ENCODE assay signal across 8 cellular contexts in genomic region chr19:54137114-54137912, GRCh38. TPM values are rescaled to one million over a fixed set of nuclear protein-coding genes. Genes with fewer than 3 reads are reported as not detected.
DNase-seq lines count a peak whose midpoint lies in the region; ATAC-seq and TF ChIP-seq lines count a peak whose summit lies in the region.

Gene CNOT3, plus strand, starts transcription at chr19:54137762. Its CDS starts 5,217 bp downstream, at chr19:54142979.

- peak within 1 kb of the TSS; percentile 96 for H3K4me3 ChIP-seq in upper lobe of right lung

- peak within 1 kb of the TSS; percentile 95 for H3K4me3 Mint-ChIP-seq in T-helper 17 cell

- TF ChIP-seq POLR2A in GM15510 (IDR thresholded peaks at IDR 0.05; ENCODE audit: borderline replicate concordance, extremely low read depth, insufficient read length), result peak; percentile 85

- no peaks in the 10 kb centered on the region for H3K9me3 ChIP-seq in T-helper 17 cell (ENCODE audit: control insufficient read depth, low read length, poor library complexity, severe bottlenecking)
- no peaks in the 10 kb centered on the region for H3K9me3 ChIP-seq in upper lobe of right lung

- H3K36me3 ChIP-seq in upper lobe of right lung, result peaks cover 8% of the 10 kb centered on the region

- intact Hi-C loops in left cardiac atrium (cut with DNase I) (no loop called here), posterior vena cava (cut with DNase I) (no loop called here), upper lobe of right lung (cut with DNase I) (no loop called here)

- peaks cover 3% of the 10 kb centered on the region for H3K36me3 Mint-ChIP-seq in T-helper 17 cell (ENCODE audit: low read depth)

- H3K4me1 Mint-ChIP-seq in T-helper 17 cell, result peaks cover 33% of the 10 kb centered on the region

- peaks cover 37% of the 10 kb centered on the region for H3K4me1 ChIP-seq in upper lobe of right lung

- H3K27ac ChIP-seq in upper lobe of right lung, result peak within 1 kb of the TSS; percentile 98

- ATAC-seq in HG02885 (IDR thresholded peaks at IDR 0.05; ENCODE audit: poor library complexity, unreplicated experiment), result peak; percentile 81
- ATAC-seq in T-helper 17 cell, result peak; percentile 81
- peak; percentile 93 for ATAC-seq in left cardiac atrium
- ATAC-seq in upper lobe of right lung, result peak; percentile 93

- DNase-seq in NCI-H1694 treated with DMSO at 0.1 percent for 48 hours (lab: John Stamatoyannopoulos, UW), result peak; percentile 99
- peak; percentile 97 to 99 (median 97) for DNase-seq in T-helper 17 cell
- peak; percentile 85 to 100 (median 100) for DNase-seq in amygdala (lab: John Stamatoyannopoulos, UW)
- peak; percentile 99 for DNase-seq in left cardiac atrium
- DNase-seq in posterior vena cava (ENCODE audit: low spot score), result peak; percentile 100
- DNase-seq in upper lobe of right lung, result peak; percentile 100

- no peaks in the 10 kb centered on the region for H3K27me3 ChIP-seq in upper lobe of right lung

- H3K27me3 Mint-ChIP-seq in T-helper 17 cell, result no peaks in the 10 kb centered on the region

- H3K27ac Mint-ChIP-seq in T-helper 17 cell, result peak within 1 kb of the TSS; percentile 93

- TF ChIP-seq CTCF in upper lobe of right lung (IDR thresholded peaks at IDR 0.05), result no peak

RNA-seq across cellular contexts. Expression of gene CNOT3, which starts in this region (rescaled TPM):
- total RNA-seq in T-helper 17 cell (10 to 100 TPM; 44.5 to 45.4 TPM), left cardiac atrium (10 to 100 TPM; 18.9 to 21.4 TPM), posterior vena cava (10 to 100 TPM; 25.6 to 29.1 TPM), upper lobe of right lung (39.4 TPM)

Comparison
In these comparisons a context has a peak if more than half of its experiments do, and no peak if none do; other contexts are left out.
1. Peak in every context shown above with its lines: DNase-seq, ATAC-seq, H3K4me3 ChIP-seq and H3K27ac ChIP-seq.